ENCODE assay signal across 16 cellular contexts in genomic region chr9:84932915-84933527, GRCh38.
A peak's percentile ranks its signal among the peaks of the same experiment; 100 is the strongest.
DNase-seq lines count a peak whose midpoint lies in the region; ATAC-seq, FAIRE-seq and TF ChIP-seq lines count a peak whose summit lies in the region.
"Had no signal": no experiment of that assay in that cellular context is flagged by ENCODE, and none has a peak within 500 bp of the region (broad histone marks: within the 10 kb centered on the region; RNA-seq: fewer than 3 reads in every experiment).

No MANE protein-coding gene starts in this region.

- TF ChIP-seq RAD21 in HepG2 (CRISPR knock-in tag; IDR thresholded peaks at IDR 0.05) = no peak

- TF ChIP-seq EP300 in HepG2 (IDR thresholded peaks at IDR 0.05; ENCODE audit: low read depth in 2 of 2, low read length in 2 of 2) (no peak), HepG2 (CRISPR knock-in tag; IDR thresholded peaks at IDR 0.05; ENCODE audit: borderline replicate concordance) (no peak), transverse colon (IDR thresholded peaks at IDR 0.05; ENCODE audit: low read depth) (no peak)

- peak overlapping the region in 3 of 5 experiments; percentile 62 to 84 (median 82) for H3K27ac Mint-ChIP-seq in brain
- H3K27ac Mint-ChIP-seq in type B pancreatic cell = no peak overlapping the region

- CTCF ChIA-PET in HepG2 (lab: Yijun Ruan, JAX; ENCODE audit: low intra/inter-chr PET ratio, low total read pairs) = no interaction called here

- WGBS in HepG2 (ENCODE audit: low lambda C conversion rate) = 60% methylated on average over 3 of the region's 6 CpGs
- 71% methylated on average over 5 of the region's 6 CpGs for WGBS in right lobe of liver (ENCODE audit: insufficient coverage, low coverage, low lambda C conversion rate, missing lambda C conversion rate)
- 0 to 88% methylated on average over 1 to 6 of the region's 6 CpGs for WGBS in transverse colon (ENCODE audit: low coverage in 1 of 2), 2 donors

- no peak for DNase-seq in HepG2 (ENCODE audit: low spot score)
- no peak for DNase-seq in right lobe of liver
- DNase-seq in kidney epithelial cell (ENCODE audit: low read depth) = no peak
- no peak for DNase-seq in type B pancreatic cell (ENCODE audit: extremely low spot score, unreplicated experiment)
- no peak for DNase-seq in DMS114 treated with DMSO at 0.1 percent for 48 hours (lab: John Stamatoyannopoulos, UW; ENCODE audit: unreplicated experiment)
- DNase-seq in activated T-cell treated with anti-CD3 and anti-CD28 coated beads, Interleukin-2, amount 50 U/mL, for 1 hour = no peak
- no peak for DNase-seq in transverse colon
- DNase-seq: amniotic stem cell; MG63; NCI-H2227 treated with DMSO at 0.1 percent for 48 hours; stimulated activated CD4-positive, alpha-beta T cell treated with anti-CD3 and anti-CD28 coated beads, Interleukin-15, amount 100 ng/mL, for 24 hours had no signal

- TF ChIP-seq POLR2A in HepG2 (IDR thresholded peaks at IDR 0.05; ENCODE audit: insufficient read depth in 1 of 2, low read depth in 2 of 2, low read length in 2 of 2) = no peak
- no peak for TF ChIP-seq POLR2A in right lobe of liver (IDR thresholded peaks at IDR 0.05)
- TF ChIP-seq POLR2A in transverse colon (IDR thresholded peaks at IDR 0.05) = no peak

- no peak overlapping the region for H3K27ac ChIP-seq in HepG2 (ENCODE audit: extremely low read length, insufficient read depth, low read length)
- no peak overlapping the region for H3K27ac ChIP-seq in right lobe of liver
- H3K27ac ChIP-seq in transverse colon = no peak overlapping the region
- H3K27ac ChIP-seq: neutrophil, RWPE1, vagina had no signal

- BruUV-seq in HepG2 (replicated peaks; lab: Mats Ljungman, UMichigan) = no TSS peak

- no peak overlapping the region for H2AFZ ChIP-seq in HepG2 (ENCODE audit: low read length)

- no peaks in the 10 kb centered on the region for H3K9me3 Mint-ChIP-seq in brain
- H3K9me3 Mint-ChIP-seq in type B pancreatic cell = no peaks in the 10 kb centered on the region

- H3K4me3 ChIP-seq in HepG2 (replicated peaks in 1 of 3; ENCODE audit: insufficient read depth in 1 of 3, low read depth in 2 of 3, low read length in 3 of 3) (no peak overlapping the region), right lobe of liver (no peak overlapping the region), kidney epithelial cell (ENCODE audit: low read depth, low read length) (no peak overlapping the region), transverse colon (no peak overlapping the region)
- H3K4me3 ChIP-seq: MG63, vagina had no signal

- peak; percentile 26; the same call in 1 of the 2 replicates for TF ChIP-seq CTCF in HepG2 (CRISPR knock-in tag; IDR thresholded peaks at IDR 0.05)
- no peak for TF ChIP-seq CTCF in right lobe of liver (IDR thresholded peaks at IDR 0.05)
- TF ChIP-seq CTCF in brain (conservative IDR thresholded peaks at IDR 0.05) = no peak
- TF ChIP-seq CTCF in kidney epithelial cell (IDR thresholded peaks at IDR 0.05; ENCODE audit: insufficient read depth, low read length, poor library complexity, severe bottlenecking) = peak; percentile 47
- peak; percentile 52 for TF ChIP-seq CTCF in type B pancreatic cell (conservative IDR thresholded peaks at IDR 0.05)
- peak in 2 of 5 experiments; percentile 6 to 14 for TF ChIP-seq CTCF in transverse colon (IDR thresholded peaks at IDR 0.05)

- ATAC-seq in HepG2 (no peak), right lobe of liver (no peak)

- H3K9ac ChIP-seq in HepG2 (ENCODE audit: insufficient read depth, low read depth, low read length) = no peak overlapping the region

- H3K4me3 Mint-ChIP-seq in brain = no peak overlapping the region
- H3K4me3 Mint-ChIP-seq in type B pancreatic cell = no peak overlapping the region

- no peaks in the 10 kb centered on the region for H3K79me2 ChIP-seq in HepG2 (ENCODE audit: insufficient read depth, low read length)

- peak; percentile 21 for FAIRE-seq in HepG2 (lab: Jason Lieb, UNC)
- FAIRE-seq: TTC549 had no signal

- in situ Hi-C loops in HepG2 (cut with HindIII; ENCODE audit: extremely low pct_ligation_motif_present, low pct_unique_long_range_greater_than_20kb) = no loop called here
- in situ Hi-C loops in transverse colon (cut with MboI; ENCODE audit: low pct_ligation_motif_present in 1 of 4, low pct_unique_long_range_greater_than_20kb in 1 of 4, low sequenced_read_pairs in 3 of 4) = no loop called here

- H3K9me3 ChIP-seq in HepG2 (ENCODE audit: low read length) (no peaks in the 10 kb centered on the region), right lobe of liver (peaks cover 0 to 2% (median 0%) of the 10 kb centered on the region in 4 donors), transverse colon (no peaks in the 10 kb centered on the region)
- H3K9me3 ChIP-seq: MG63, neutrophil, vagina had no signal

- H3K4me2 ChIP-seq in HepG2 (ENCODE audit: low read depth, low read length) = no peak overlapping the region

- H3K4me1 Mint-ChIP-seq in brain (peaks cover 84% of the 10 kb centered on the region), type B pancreatic cell (ENCODE audit: unreplicated experiment) (no peaks in the 10 kb centered on the region)

- H3K27me3 ChIP-seq in HepG2 (ENCODE audit: control insufficient read depth in 1 of 2, insufficient read depth in 2 of 2, low read length in 2 of 2) = no peaks in the 10 kb centered on the region
- H3K27me3 ChIP-seq in right lobe of liver = no peaks in the 10 kb centered on the region
- no peaks in the 10 kb centered on the region for H3K27me3 ChIP-seq in kidney epithelial cell (ENCODE audit: control insufficient read depth, insufficient read depth, low read length)
- H3K27me3 ChIP-seq in transverse colon = no peaks in the 10 kb centered on the region
- H3K27me3 ChIP-seq: MG63, neutrophil, vagina had no signal

- intact Hi-C loops in HepG2 (cut with micrococcal nuclease; ENCODE audit: unreplicated experiment) (no loop called here), right lobe of liver (cut with DNase I) (no loop called here), transverse colon (cut with DNase I; ENCODE audit: low total_unique reads) (no loop called here)

- peaks cover 3% of the 10 kb centered on the region for H3K36me3 Mint-ChIP-seq in brain
- H3K36me3 Mint-ChIP-seq in type B pancreatic cell = no peaks in the 10 kb centered on the region

- POLR2A ChIA-PET in HepG2 (lab: Yijun Ruan, JAX) = no interaction called here

- H3K4me1 ChIP-seq in HepG2 (ENCODE audit: insufficient read depth, low read length) (no peaks in the 10 kb centered on the region), right lobe of liver (no peaks in the 10 kb centered on the region), transverse colon (peaks cover 0 to 5% (median 0%) of the 10 kb centered on the region in 4 donors)
- H3K4me1 ChIP-seq: vagina had no signal

- no peaks in the 10 kb centered on the region for H3K36me3 ChIP-seq in HepG2 (replicated peaks in 1 of 2; ENCODE audit: control insufficient read depth in 1 of 2, insufficient read depth in 2 of 2, low read length in 2 of 2)
- no peaks in the 10 kb centered on the region for H3K36me3 ChIP-seq in right lobe of liver
- no peaks in the 10 kb centered on the region for H3K36me3 ChIP-seq in kidney epithelial cell (ENCODE audit: control insufficient read depth, insufficient read depth, low read length)
- H3K36me3 ChIP-seq in transverse colon = no peaks in the 10 kb centered on the region
- H3K36me3 ChIP-seq: MG63, neutrophil, vagina had no signal

- H3K27me3 Mint-ChIP-seq in brain (no peaks in the 10 kb centered on the region), type B pancreatic cell (no peaks in the 10 kb centered on the region)

- H4K20me1 ChIP-seq in HepG2 (ENCODE audit: insufficient read depth, low read length) = no peaks in the 10 kb centered on the region

TF ChIP-seq in HepG2, 621 proteins besides CTCF, POLR2A, EP300 and RAD21:
- TF ChIP-seq STAG1 (CRISPR knock-in tag; IDR thresholded peaks at IDR 0.05) = 0 out of 2 replicates have a peak, but pooled peaks have one; percentile 3
- TF ChIP-seq ETV5 (CRISPR knock-in tag; IDR thresholded peaks at IDR 0.05; ENCODE audit: borderline replicate concordance) = no peak
- no peak for TF ChIP-seq ADNP (CRISPR knock-in tag; IDR thresholded peaks at IDR 0.05)
- TF ChIP-seq, protein P1, sequence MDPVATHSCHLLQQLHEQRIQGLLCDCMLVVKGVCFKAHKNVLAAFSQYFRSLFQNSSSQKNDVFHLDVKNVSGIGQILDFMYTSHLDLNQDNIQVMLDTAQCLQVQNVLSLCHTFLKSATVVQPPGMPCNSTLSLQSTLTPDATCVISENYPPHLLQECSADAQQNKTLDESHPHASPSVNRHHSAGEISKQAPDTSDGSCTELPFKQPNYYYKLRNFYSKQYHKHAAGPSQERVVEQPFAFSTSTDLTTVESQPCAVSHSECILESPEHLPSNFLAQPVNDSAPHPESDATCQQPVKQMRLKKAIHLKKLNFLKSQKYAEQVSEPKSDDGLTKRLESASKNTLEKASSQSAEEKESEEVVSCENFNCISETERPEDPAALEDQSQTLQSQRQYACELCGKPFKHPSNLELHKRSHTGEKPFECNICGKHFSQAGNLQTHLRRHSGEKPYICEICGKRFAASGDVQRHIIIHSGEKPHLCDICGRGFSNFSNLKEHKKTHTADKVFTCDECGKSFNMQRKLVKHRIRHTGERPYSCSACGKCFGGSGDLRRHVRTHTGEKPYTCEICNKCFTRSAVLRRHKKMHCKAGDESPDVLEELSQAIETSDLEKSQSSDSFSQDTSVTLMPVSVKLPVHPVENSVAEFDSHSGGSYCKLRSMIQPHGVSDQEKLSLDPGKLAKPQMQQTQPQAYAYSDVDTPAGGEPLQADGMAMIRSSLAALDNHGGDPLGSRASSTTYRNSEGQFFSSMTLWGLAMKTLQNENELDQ (CRISPR knock-in tag; IDR thresholded peaks at IDR 0.05; ENCODE audit: borderline replicate concordance) = no peak
- TF ChIP-seq TEAD3 (CRISPR knock-in tag; optimal IDR thresholded peaks at IDR 0.05; ENCODE audit: borderline replicate concordance) = peak; percentile 94

Comparison
In these comparisons a context has a peak if more than half of its experiments do, and no peak if none do; other contexts are left out.
1. CTCF ChIP-seq: peak in HepG2 (single experiment), kidney epithelial cell (single experiment) and type B pancreatic cell (single experiment); none in right lobe of liver (0 of 4) and brain (0 of 2).